ENCODE assay signal across 9 cellular contexts in the genomic region with DNA sequence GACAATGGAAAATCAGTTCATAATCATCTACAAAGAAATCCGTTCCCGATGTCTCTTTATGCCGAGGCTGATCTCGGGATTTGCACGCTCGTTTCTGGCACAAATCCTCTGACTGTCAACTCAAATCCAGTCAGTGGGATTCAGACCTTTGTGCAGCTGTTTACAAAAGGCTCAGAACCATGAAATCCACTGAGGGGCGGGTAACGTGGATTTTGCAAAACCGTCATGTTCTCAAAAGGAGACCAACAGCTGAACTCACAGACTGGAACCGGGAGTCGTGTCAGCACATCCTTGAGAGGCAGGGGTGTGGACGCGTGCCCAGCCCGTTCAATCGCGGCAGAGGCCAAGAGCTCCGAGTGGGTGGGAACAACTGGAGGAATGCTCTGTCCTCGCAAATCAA. TPM values are rescaled to one million over a fixed set of nuclear protein-coding genes. Genes with fewer than 3 reads are reported as not detected.
DNase-seq lines count a peak whose midpoint lies in the region; ATAC-seq and TF ChIP-seq lines count a peak whose summit lies in the region.
"Had no signal": no experiment of that assay in that cellular context is flagged by ENCODE, and none has a peak within 500 bp of the region (broad histone marks: within the 10 kb centered on the region; RNA-seq: fewer than 3 reads in every experiment).

No MANE protein-coding gene starts in this region.

- peak overlapping the region; percentile 90 for H3K27ac ChIP-seq in BLaER1
- peak overlapping the region; percentile 76 to 79 for H3K27ac ChIP-seq in right atrium auricular region
- H3K27ac ChIP-seq in prostate gland = peak overlapping the region; percentile 32 to 58

- peak overlapping the region; percentile 91 for H3K4me2 ChIP-seq in BLaER1

- peak overlapping the region; percentile 68 for H3K4me3 ChIP-seq in BLaER1
- no peak overlapping the region for H3K4me3 ChIP-seq in right atrium auricular region
- H3K4me3 ChIP-seq in prostate gland = no peak overlapping the region

- no peaks in the 10 kb centered on the region for H4K20me1 ChIP-seq in BLaER1

- H3K9me3 ChIP-seq in BLaER1 (no peaks in the 10 kb centered on the region), right atrium auricular region (no peaks in the 10 kb centered on the region), prostate gland (no peaks in the 10 kb centered on the region)

- intact Hi-C loops in prostate gland (cut with DNase I) = loop anchor here (5.0 kb wide), 2 partner anchors 52 to 77 kb away; no protein-coding TSS in a partner anchor

- H3K4me1 ChIP-seq in BLaER1 (peaks cover 98% of the 10 kb centered on the region), right atrium auricular region (peaks cover 0 to 46% of the 10 kb centered on the region in 2 donors), prostate gland (replicated peaks) (peaks cover 12% of the 10 kb centered on the region)

- no peak for TF ChIP-seq CTCF in right atrium auricular region (IDR thresholded peaks at IDR 0.05)
- TF ChIP-seq CTCF in prostate gland (IDR thresholded peaks at IDR 0.05) = no peak

- ATAC-seq in HG03378 (IDR thresholded peaks at IDR 0.05; ENCODE audit: unreplicated experiment) = no peak
- ATAC-seq in GM19351 (IDR thresholded peaks at IDR 0.05; ENCODE audit: unreplicated experiment) = no peak

- H3K36me3 ChIP-seq in BLaER1 (peaks cover 13% of the 10 kb centered on the region), right atrium auricular region (peaks cover 78% of the 10 kb centered on the region), prostate gland (peaks cover 3 to 9% of the 10 kb centered on the region in 2 donors)

- TF ChIP-seq POLR2A in prostate gland (IDR thresholded peaks at IDR 0.05) = no peak

- 27% methylated on average over 18 of the region's 18 CpGs for WGBS in prostate gland

- H3K27me3 ChIP-seq in BLaER1 = no peaks in the 10 kb centered on the region
- no peaks in the 10 kb centered on the region for H3K27me3 ChIP-seq in right atrium auricular region
- no peaks in the 10 kb centered on the region for H3K27me3 ChIP-seq in prostate gland (replicated peaks; ENCODE audit: insufficient read depth)

- peak overlapping the region; percentile 76 for H3K9ac ChIP-seq in BLaER1

- DNase-seq in anterior cingulate cortex (lab: John Stamatoyannopoulos, UW) = peak in 46 of 58 donors; percentile 20 to 77 (median 58)
- DNase-seq in right atrium auricular region (ENCODE audit: low spot score) = peak; percentile 90
- DNase-seq in prostate gland (ENCODE audit: low spot score) = peak; percentile 60
- no peak for DNase-seq in EL
- no peak for DNase-seq in iPS-NIHi7 (ENCODE audit: extremely low spot score)
- DNase-seq: CD4-positive, alpha-beta memory T cell had no signal

RNA-seq across cellular contexts. Expression of a gene that starts 46.4 kb away (rescaled TPM):
- total RNA-seq in right atrium auricular region (10 to 100 TPM; 66.9 to 68.8 TPM), prostate gland (10 to 100 TPM; 65.7 to 75.4 TPM)

RNA-seq across cellular contexts. Expression of a gene that starts 46.5 kb away (rescaled TPM):
- total RNA-seq in right atrium auricular region = 10 to 100 TPM; 10.5 to 11.4 TPM
- 10 to 100 TPM; 35.2 to 63.9 TPM for total RNA-seq in prostate gland

Comparison
In these comparisons a context has a peak if more than half of its experiments do, and no peak if none do; other contexts are left out.
1. DNase-seq: peak in anterior cingulate cortex (46 of 58), right atrium auricular region (single experiment) and prostate gland (single experiment); none in EL (single experiment) and iPS-NIHi7 (single experiment).
2. Peak in every context shown above with its lines, with median percentiles within 50 percentile points of each other: H3K27ac ChIP-seq.